13 cellular contexts compared by ENCODE assay signal in the genomic region with DNA sequence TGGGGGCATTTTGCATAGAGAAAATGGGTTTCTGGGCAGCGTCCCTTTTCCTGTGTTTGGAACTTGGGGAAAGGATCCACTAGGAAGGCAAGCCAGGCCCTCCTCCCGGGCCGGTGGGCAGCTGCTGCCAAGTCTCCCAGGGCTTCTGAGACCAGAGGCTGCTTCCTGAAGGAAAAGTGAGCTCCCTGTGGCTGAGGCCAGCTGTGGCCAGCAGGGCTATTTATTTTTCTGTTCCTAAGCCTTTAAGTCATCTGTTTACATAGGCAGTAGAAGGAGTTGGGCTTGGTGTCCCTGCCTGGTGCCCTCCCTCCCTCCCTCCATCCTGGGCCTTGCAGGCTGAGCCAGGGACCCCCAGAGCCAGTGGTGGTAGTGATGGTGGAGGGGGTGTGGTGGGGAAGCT.
DNase-seq lines count a peak whose midpoint lies in the region; TF ChIP-seq lines count a peak whose summit lies in the region.
"Had no signal": no experiment of that assay in that cellular context is flagged by ENCODE, and none has a peak within 500 bp of the region (broad histone marks: within the 10 kb centered on the region; RNA-seq: fewer than 3 reads in every experiment).

No MANE protein-coding gene starts in this region.

- H3K27me3 ChIP-seq in neural progenitor cell, result no peaks in the 10 kb centered on the region

- no peak overlapping the region for H3K4me3 Mint-ChIP-seq in neural progenitor cell

- no peaks in the 10 kb centered on the region for H3F3A ChIP-seq in neural progenitor cell (ENCODE audit: low read depth)

- H3K27ac Mint-ChIP-seq in neural progenitor cell, result no peak overlapping the region
- H3K27ac Mint-ChIP-seq: activated naive CD4-positive, alpha-beta T cell treated with anti-CD3 and anti-CD28 coated beads, Interleukin-2, amount 50 U/mL, for 72 hours had no signal

- H3K4me3 ChIP-seq in foreskin fibroblast (ENCODE audit: low read depth in 1 of 2, low read length in 2 of 2) (no peak overlapping the region), neural progenitor cell (no peak overlapping the region)

- H3K27ac ChIP-seq in VCaP, result 0 out of 2 replicates have a peak overlapping the region, but pooled peaks have one; percentile 8
- H3K27ac ChIP-seq in neural progenitor cell, result no peak overlapping the region
- H3K27ac ChIP-seq: 22Rv1 had no signal

- H3K9me3 Mint-ChIP-seq in neural progenitor cell, result no peaks in the 10 kb centered on the region
- H3K9me3 Mint-ChIP-seq: activated naive CD4-positive, alpha-beta T cell treated with anti-CD3 and anti-CD28 coated beads, Interleukin-2, amount 50 U/mL, for 72 hours had no signal

- H3K9ac ChIP-seq in neural progenitor cell, result no peak overlapping the region

- peak; percentile 43 for DNase-seq in NCI-H510A treated with DMSO at 0.1 percent for 48 hours (lab: John Stamatoyannopoulos, UW)
- DNase-seq in NCI-H510A (lab: John Stamatoyannopoulos, UW), result no peak
- peak; percentile 36 to 73 for DNase-seq in foreskin fibroblast
- peak; percentile 90 for DNase-seq in smooth muscle cell of the brain vasculature (ENCODE audit: low read depth, low spot score)
- no peak for DNase-seq in neural progenitor cell (ENCODE audit: low spot score)
- DNase-seq in activated CD4-positive, alpha-beta T cell treated with anti-CD3 and anti-CD28 coated beads, Interleukin-2, amount 50 U/mL, for 4 hours, result no peak
- no peak for DNase-seq in activated CD4-positive, alpha-beta T cell treated with anti-CD3 and anti-CD28 coated beads for 48 hours
- DNase-seq: effector memory CD4-positive, alpha-beta T cell; KBM-7; NCI-H2171 had no signal

- no peaks in the 10 kb centered on the region for H3K36me3 ChIP-seq in neural progenitor cell

- H3K4me2 ChIP-seq in neural progenitor cell, result no peak overlapping the region

- H2AFZ ChIP-seq in neural progenitor cell (replicated peaks), result no peak overlapping the region

- peaks cover 5% of the 10 kb centered on the region for H3K4me1 ChIP-seq in neural progenitor cell

- TF ChIP-seq CTCF in VCaP (conservative IDR thresholded peaks at IDR 0.05) (no peak), foreskin fibroblast (IDR thresholded peaks at IDR 0.05; ENCODE audit: low read depth, low read length) (peak; percentile 6), neural progenitor cell (IDR thresholded peaks at IDR 0.05) (no peak)

- no peaks in the 10 kb centered on the region for H3K9me3 ChIP-seq in neural progenitor cell (ENCODE audit: low read depth)

- H3K36me3 Mint-ChIP-seq in neural progenitor cell, result no peaks in the 10 kb centered on the region
- H3K36me3 Mint-ChIP-seq: activated naive CD4-positive, alpha-beta T cell treated with anti-CD3 and anti-CD28 coated beads, Interleukin-2, amount 50 U/mL, for 72 hours had no signal

- H3K27me3 Mint-ChIP-seq in neural progenitor cell (ENCODE audit: insufficient read depth, low read depth), result peaks cover 6% of the 10 kb centered on the region

- no peaks in the 10 kb centered on the region for H3K79me2 ChIP-seq in neural progenitor cell (ENCODE audit: low read depth)

- peaks cover 19% of the 10 kb centered on the region for H3K4me1 Mint-ChIP-seq in neural progenitor cell

- H4K20me1 ChIP-seq in neural progenitor cell (ENCODE audit: low read depth), result no peaks in the 10 kb centered on the region

Comparison
In these comparisons a context has a peak if more than half of its experiments do, and no peak if none do; other contexts are left out.
1. DNase-seq: peak in NCI-H510A treated with DMSO at 0.1 percent for 48 hours (single experiment), foreskin fibroblast (2 of 2) and smooth muscle cell of the brain vasculature (single experiment); none in NCI-H510A (single experiment), neural progenitor cell (single experiment), activated CD4-positive, alpha-beta T cell treated with anti-CD3 and anti-CD28 coated beads, Interleukin-2, amount 50 U/mL, for 4 hours (0 of 2) and activated CD4-positive, alpha-beta T cell treated with anti-CD3 and anti-CD28 coated beads for 48 hours (single experiment).